ENCODE assay signal across 9 cellular contexts in genomic region chr11:46236918-46237247, GRCh38. TPM values are rescaled to one million over a fixed set of nuclear protein-coding genes. Genes with fewer than 3 reads are reported as not detected.
DNase-seq lines count a peak whose midpoint lies in the region; ATAC-seq and TF ChIP-seq lines count a peak whose summit lies in the region.
"Had no signal": no experiment of that assay in that cellular context is flagged by ENCODE, and none has a peak within 500 bp of the region (broad histone marks: within the 10 kb centered on the region; RNA-seq: fewer than 3 reads in every experiment).

No MANE protein-coding gene starts in this region.

- peak overlapping the region in 2 of 10 experiments; percentile 59 to 68; a peak in 3 of 20 replicates for H3K4me3 ChIP-seq in BLaER1 treated with 17β-estradiol and CSF1 and Interleukin-3, amounts not matched to agents 10 nM and 100 nM
- H3K4me3 ChIP-seq in HUES6 (ENCODE audit: low read depth, low read length): peak overlapping the region; percentile 83

- H4K20me1 ChIP-seq in BLaER1 treated with 17β-estradiol and CSF1 and Interleukin-3, amounts not matched to agents 10 nM and 100 nM: no peaks in the 10 kb centered on the region

- no peaks in the 10 kb centered on the region for H3K36me3 ChIP-seq in BLaER1 treated with 17β-estradiol and CSF1 and Interleukin-3, amounts not matched to agents 10 nM and 100 nM
- H3K36me3 ChIP-seq in HUES6 (ENCODE audit: control insufficient read depth, insufficient read depth, low read length): no peaks in the 10 kb centered on the region

- peak overlapping the region in 7 of 11 experiments; percentile 85 to 94 (median 91); a peak in 13 of 22 replicates for H3K4me2 ChIP-seq in BLaER1 treated with 17β-estradiol and CSF1 and Interleukin-3, amounts not matched to agents 10 nM and 100 nM

- H3K9me3 Mint-ChIP-seq in chondrocyte (ENCODE audit: low read depth) (peaks cover 3% of the 10 kb centered on the region), naive B cell (peaks cover 0 to 9% (median 3%) of the 10 kb centered on the region in 7 donors)

- peaks cover 5 to 34% (median 9%) of the 10 kb centered on the region in 11 experiments; a peak in 18 of 22 replicates for H3K9me3 ChIP-seq in BLaER1 treated with 17β-estradiol and CSF1 and Interleukin-3, amounts not matched to agents 10 nM and 100 nM (replicated peaks in 1 of 11)
- H3K9me3 ChIP-seq in HUES6 (ENCODE audit: control insufficient read depth, insufficient read depth, low read depth, low read length): peaks cover 11% of the 10 kb centered on the region

- ATAC-seq in naive B cell (ENCODE audit: low read depth in 2 of 2): no peak
- ATAC-seq in GM21423 (IDR thresholded peaks at IDR 0.05; ENCODE audit: unreplicated experiment): no peak
- ATAC-seq in GM19455 (IDR thresholded peaks at IDR 0.05; ENCODE audit: unreplicated experiment): no peak

- H3K4me1 Mint-ChIP-seq in chondrocyte (ENCODE audit: low read depth) (peaks cover 42% of the 10 kb centered on the region), naive B cell (peaks cover 10 to 18% (median 10%) of the 10 kb centered on the region in 3 donors)

- DNase-seq in chondrocyte (ENCODE audit: low spot score): no peak
- DNase-seq in naive B cell: no peak
- DNase-seq in NCI-H1048 (lab: John Stamatoyannopoulos, UW): no peak
- DNase-seq in stimulated activated CD4-positive, alpha-beta T cell treated with anti-CD3 and anti-CD28 coated beads, Interleukin-12 subunit alpha, Interleukin-12 subunit beta, amount 100 ng/mL, for 4 hours: no peak
- DNase-seq: NCI-H1417 had no signal

- H3K27ac Mint-ChIP-seq in chondrocyte (ENCODE audit: unreplicated experiment): peak overlapping the region; percentile 85
- no peak overlapping the region for H3K27ac Mint-ChIP-seq in naive B cell

- H3K36me3 Mint-ChIP-seq in chondrocyte (ENCODE audit: low read depth): no peaks in the 10 kb centered on the region
- H3K36me3 Mint-ChIP-seq in naive B cell: peaks cover 0 to 11% of the 10 kb centered on the region in 2 donors

- peaks cover 15 to 54% (median 39%) of the 10 kb centered on the region in 11 experiments for H3K27me3 ChIP-seq in BLaER1 treated with 17β-estradiol and CSF1 and Interleukin-3, amounts not matched to agents 10 nM and 100 nM
- H3K27me3 ChIP-seq in HUES6 (ENCODE audit: control insufficient read depth, insufficient read depth, low read length): peaks cover 7% of the 10 kb centered on the region

- TF ChIP-seq CTCF in chondrocyte (IDR thresholded peaks at IDR 0.05): no peak

- peak overlapping the region; percentile 86 for H3K4me3 Mint-ChIP-seq in chondrocyte (ENCODE audit: unreplicated experiment)
- H3K4me3 Mint-ChIP-seq in naive B cell: peak overlapping the region in 7 of 8 donors; percentile 75 to 94 (median 84)

- peaks cover 16 to 41% (median 32%) of the 10 kb centered on the region in 10 experiments for H3K4me1 ChIP-seq in BLaER1 treated with 17β-estradiol and CSF1 and Interleukin-3, amounts not matched to agents 10 nM and 100 nM
- H3K4me1 ChIP-seq in HUES6 (ENCODE audit: control insufficient read depth, insufficient read depth, low read length): peaks cover 19% of the 10 kb centered on the region

- 0 out of 22 replicates have a peak overlapping the region, but pooled peaks of 1 of the 11 experiments have one; percentile 21 for H3K9ac ChIP-seq in BLaER1 treated with 17β-estradiol and CSF1 and Interleukin-3, amounts not matched to agents 10 nM and 100 nM
- peak overlapping the region; percentile 70 for H3K9ac ChIP-seq in HUES6 (ENCODE audit: low read length)

- H3K27me3 Mint-ChIP-seq in chondrocyte (ENCODE audit: low read depth) (no peaks in the 10 kb centered on the region), naive B cell (peaks cover 48 to 70% (median 58%) of the 10 kb centered on the region in 3 donors)

- peak overlapping the region in 3 of 11 experiments; percentile 15 to 71 (median 30); a peak in 4 of 22 replicates for H3K27ac ChIP-seq in BLaER1 treated with 17β-estradiol and CSF1 and Interleukin-3, amounts not matched to agents 10 nM and 100 nM
- H3K27ac ChIP-seq in HUES6 (ENCODE audit: low read depth, low read length): no peak overlapping the region

RNA-seq across cellular contexts. Expression of gene CREB3L1, which starts 40.6 kb away (rescaled TPM):
- total RNA-seq in chondrocyte: 83.1 to 192 TPM (median 190 TPM) in 3 replicates
- polyA plus RNA-seq in naive B cell (ENCODE audit: low read depth in 6 of 6): not detected
